In genomic region chr3:129184396-129184656, GRCh38 we compare ENCODE assay signal across 8 cellular contexts. TPM values are rescaled to one million over a fixed set of nuclear protein-coding genes. Genes with fewer than 3 reads are reported as not detected.
DNase-seq lines count a peak whose midpoint lies in the region; ATAC-seq and TF ChIP-seq lines count a peak whose summit lies in the region.

No MANE protein-coding gene starts in this region.

- peak overlapping the region; percentile 98 for H3K27ac Mint-ChIP-seq in activated T-helper 1 cell treated with anti-CD3 and anti-CD28 coated beads, Interleukin-12 subunit alpha, Interleukin-12 subunit beta, Interleukin-2, Interleukin-4 antibody, amounts not matched to agents 30 ng/mL and 10 ng/mL and 1 ng/mL, durations not matched to agents 14 hours and 24 hours and 36 hours

- H3K9me3 Mint-ChIP-seq in activated T-helper 1 cell treated with anti-CD3 and anti-CD28 coated beads, Interleukin-12 subunit alpha, Interleukin-12 subunit beta, Interleukin-2, Interleukin-4 antibody, amounts not matched to agents 30 ng/mL and 10 ng/mL and 1 ng/mL, durations not matched to agents 14 hours and 24 hours and 36 hours = no peaks in the 10 kb centered on the region

- ATAC-seq in heart left ventricle = peak in 3 of 4 donors; percentile 6 to 30 (median 23)
- ATAC-seq in psoas muscle = peak; percentile 22 to 42 (median 32)
- ATAC-seq in HG02840 (IDR thresholded peaks at IDR 0.05; ENCODE audit: low FRiP score, unreplicated experiment) = no peak

- no peaks in the 10 kb centered on the region for H3K27me3 Mint-ChIP-seq in activated T-helper 1 cell treated with anti-CD3 and anti-CD28 coated beads, Interleukin-12 subunit alpha, Interleukin-12 subunit beta, Interleukin-2, Interleukin-4 antibody, amounts not matched to agents 30 ng/mL and 10 ng/mL and 1 ng/mL, durations not matched to agents 14 hours and 24 hours and 36 hours (ENCODE audit: insufficient read depth)

- peaks cover 32% of the 10 kb centered on the region for H3K4me1 Mint-ChIP-seq in activated T-helper 1 cell treated with anti-CD3 and anti-CD28 coated beads, Interleukin-12 subunit alpha, Interleukin-12 subunit beta, Interleukin-2, Interleukin-4 antibody, amounts not matched to agents 30 ng/mL and 10 ng/mL and 1 ng/mL, durations not matched to agents 14 hours and 24 hours and 36 hours (ENCODE audit: low read depth)

- peaks cover 0 to 13% (median 5%) of the 10 kb centered on the region in 9 donors for H3K36me3 ChIP-seq in heart left ventricle
- no peaks in the 10 kb centered on the region for H3K36me3 ChIP-seq in psoas muscle (ENCODE audit: insufficient read depth in 1 of 2, low read depth in 1 of 2)

- peaks cover 30% of the 10 kb centered on the region for H3K36me3 Mint-ChIP-seq in activated T-helper 1 cell treated with anti-CD3 and anti-CD28 coated beads, Interleukin-12 subunit alpha, Interleukin-12 subunit beta, Interleukin-2, Interleukin-4 antibody, amounts not matched to agents 30 ng/mL and 10 ng/mL and 1 ng/mL, durations not matched to agents 14 hours and 24 hours and 36 hours (ENCODE audit: low read depth)

- H3K4me3 ChIP-seq in heart left ventricle (peak overlapping the region; percentile 58 to 99 (median 85)), psoas muscle (peak overlapping the region; percentile 97)

- no peak for TF ChIP-seq POLR2A in heart left ventricle (IDR thresholded peaks at IDR 0.05)

- H3K9me3 ChIP-seq in heart left ventricle = no peaks in the 10 kb centered on the region
- no peaks in the 10 kb centered on the region for H3K9me3 ChIP-seq in psoas muscle

- no peaks in the 10 kb centered on the region for H3K27me3 ChIP-seq in heart left ventricle
- H3K27me3 ChIP-seq in psoas muscle (ENCODE audit: insufficient read depth in 3 of 3, low read length in 2 of 3) = no peaks in the 10 kb centered on the region

- TF ChIP-seq CTCF in heart left ventricle (IDR thresholded peaks at IDR 0.05) (no peak), psoas muscle (IDR thresholded peaks at IDR 0.05) (no peak)

- H3K4me1 ChIP-seq in heart left ventricle (peaks cover 9 to 63% (median 40%) of the 10 kb centered on the region in 12 donors), psoas muscle (peaks cover 44% of the 10 kb centered on the region)

- peak; percentile 13 to 46 for DNase-seq in NCI-H2081 (lab: John Stamatoyannopoulos, UW)
- DNase-seq in NCI-H2081 treated with DMSO at 0.1 percent for 48 hours (lab: John Stamatoyannopoulos, UW) = no peak
- peak; percentile 64 for DNase-seq in HuH-7 (ENCODE audit: low spot score)
- peak; percentile 19 for DNase-seq in activated T-helper 1 cell treated with anti-CD3 and anti-CD28 coated beads, Interleukin-12 subunit alpha, Interleukin-12 subunit beta, Interleukin-2, Interleukin-4 antibody, amounts not matched to agents 30 ng/mL and 10 ng/mL and 1 ng/mL, durations not matched to agents 14 hours and 24 hours and 36 hours (ENCODE audit: low spot score)
- DNase-seq in heart left ventricle = peak in 3 of 5 donors; percentile 25 to 53 (median 40)
- DNase-seq in psoas muscle = peak in 1 of 2 donors; percentile 40
- DNase-seq in NCI-H1048 (lab: John Stamatoyannopoulos, UW) = no peak

- peak overlapping the region; percentile 92 to 100 (median 98) for H3K27ac ChIP-seq in heart left ventricle
- H3K27ac ChIP-seq in psoas muscle = peak overlapping the region; percentile 100

- peak overlapping the region; percentile 97 for H3K4me3 Mint-ChIP-seq in activated T-helper 1 cell treated with anti-CD3 and anti-CD28 coated beads, Interleukin-12 subunit alpha, Interleukin-12 subunit beta, Interleukin-2, Interleukin-4 antibody, amounts not matched to agents 30 ng/mL and 10 ng/mL and 1 ng/mL, durations not matched to agents 14 hours and 24 hours and 36 hours

- intact Hi-C loops in activated T-helper 1 cell treated with anti-CD3 and anti-CD28 coated beads, Interleukin-12 subunit alpha, Interleukin-12 subunit beta, Interleukin-2, Interleukin-4 antibody, amounts not matched to agents 30 ng/mL and 10 ng/mL and 1 ng/mL, durations not matched to agents 14 hours and 24 hours and 36 hours (cut with micrococcal nuclease) = loop anchor here (1.0 to 5.0 kb wide), 8 partner anchors 23 to 1708 kb away; partner anchors contain the start of genes ACAD9, ATP2C1, COPG1 and ISY1
- intact Hi-C loops in heart left ventricle (cut with DNase I) (loop anchor here in 8 of 10 donors (1.0 to 5.0 kb wide), 4 partner anchors 41 to 63 kb away; partner anchors contain the start of genes COPG1 (in 5 of the 8) and RAB43 (in 1 of the 8)), psoas muscle (cut with DNase I) (loop anchor here (5.0 kb wide), 2 partner anchors 43 to 63 kb away; partner anchors contain the start of gene COPG1 (in 2 of the 2))

- 0 to 4% (median 1%) methylated on average over 5 of the region's 5 CpGs for WGBS in heart left ventricle, 4 donors
- WGBS in psoas muscle, 3 donors = 0 to 1% (median 1%) methylated on average over 5 of the region's 5 CpGs

RNA-seq across cellular contexts. Expression of gene CNBP, which starts 0.6 kb away (rescaled TPM):
- 408 and 425 TPM in 2 replicates for total RNA-seq in activated T-helper 1 cell treated with anti-CD3 and anti-CD28 coated beads, Interleukin-12 subunit alpha, Interleukin-12 subunit beta, Interleukin-2, Interleukin-4 antibody, amounts not matched to agents 30 ng/mL and 10 ng/mL and 1 ng/mL, durations not matched to agents 14 hours and 24 hours and 36 hours
- total RNA-seq in heart left ventricle (100 to 1,000 TPM; 388 to 743 (median 512) TPM), psoas muscle (100 to 1,000 TPM; 754 to 850 (median 816) TPM)
- polyA plus RNA-seq in heart left ventricle (100 to 1,000 TPM; 376 to 501 TPM), psoas muscle (100 to 1,000 TPM; 423 to 678 (median 575) TPM)

RNA-seq across cellular contexts. Expression of gene ISY1, which starts 23.5 kb away (rescaled TPM):
- total RNA-seq in activated T-helper 1 cell treated with anti-CD3 and anti-CD28 coated beads, Interleukin-12 subunit alpha, Interleukin-12 subunit beta, Interleukin-2, Interleukin-4 antibody, amounts not matched to agents 30 ng/mL and 10 ng/mL and 1 ng/mL, durations not matched to agents 14 hours and 24 hours and 36 hours = 72.3 and 75.4 TPM in 2 replicates
- 10 to 100 TPM; 14.9 to 31.2 (median 24.5) TPM for total RNA-seq in heart left ventricle
- polyA plus RNA-seq in heart left ventricle = 10 to 100 TPM; 16.2 to 27.0 TPM
- 10 to 100 TPM; 25.9 to 39.3 (median 31.7) TPM for total RNA-seq in psoas muscle
- 10 to 100 TPM; 27.6 to 56.0 (median 42.8) TPM for polyA plus RNA-seq in psoas muscle

Comparison
In these comparisons a context has a peak if more than half of its experiments do, and no peak if none do; other contexts are left out.
1. DNase-seq: peak in NCI-H2081 (2 of 2), HuH-7 (single experiment), activated T-helper 1 cell treated with anti-CD3 and anti-CD28 coated beads, Interleukin-12 subunit alpha, Interleukin-12 subunit beta, Interleukin-2, Interleukin-4 antibody, amounts not matched to agents 30 ng/mL and 10 ng/mL and 1 ng/mL, durations not matched to agents 14 hours and 24 hours and 36 hours (single experiment) and heart left ventricle (3 of 5); none in NCI-H2081 treated with DMSO at 0.1 percent for 48 hours (single experiment) and NCI-H1048 (single experiment).